Comparison of ENCODE assay signal across 20 cellular contexts in genomic region chrX:120857240-120857639, GRCh38. TPM values are rescaled to one million over a fixed set of nuclear protein-coding genes. Genes with fewer than 3 reads are reported as not detected.
DNase-seq lines count a peak whose midpoint lies in the region; ATAC-seq and TF ChIP-seq lines count a peak whose summit lies in the region.
"Had no signal": no experiment of that assay in that cellular context is flagged by ENCODE, and none has a peak within 500 bp of the region (broad histone marks: within the 10 kb centered on the region; RNA-seq: fewer than 3 reads in every experiment).

No MANE protein-coding gene starts in this region.

- DNase-seq in NCI-H82 (lab: John Stamatoyannopoulos, UW) (peak; percentile 15), NCI-H82 treated with DMSO at 0.1 percent for 48 hours (lab: John Stamatoyannopoulos, UW; ENCODE audit: unreplicated experiment) (no peak), HT-29 (ENCODE audit: low spot score) (peak; percentile 28), brain microvascular endothelial cell (no peak), neural progenitor cell (ENCODE audit: low spot score) (peak; percentile 4), NCI-H128 (lab: John Stamatoyannopoulos, UW; ENCODE audit: unreplicated experiment) (no peak), cerebellar nuclear complex (lab: John Stamatoyannopoulos, UW) (no peak)
- DNase-seq: activated effector memory CD4-positive, alpha-beta T cell treated with Interleukin-2 at 50 U/mL for 16 hours; aorta; CD8-positive, alpha-beta T cell; NCI-H1048; NCI-H524 treated with DMSO at 0.1 percent for 48 hours; small intestine; T-helper 9 cell had no signal

- peaks cover 9% of the 10 kb centered on the region for H3K9me3 Mint-ChIP-seq in neural progenitor cell
- H3K9me3 Mint-ChIP-seq: CD8-positive, alpha-beta T cell had no signal

- H3K4me1 Mint-ChIP-seq in neural progenitor cell = no peaks in the 10 kb centered on the region
- H3K4me1 Mint-ChIP-seq: mesothelial cell of epicardium had no signal

- no peak overlapping the region for H3K4me3 ChIP-seq in brain microvascular endothelial cell (ENCODE audit: low read depth, low read length)
- no peak overlapping the region for H3K4me3 ChIP-seq in neural progenitor cell
- H3K4me3 ChIP-seq: A549 had no signal

- no peaks in the 10 kb centered on the region for H3K9me3 ChIP-seq in neural progenitor cell (ENCODE audit: low read depth)
- H3K9me3 ChIP-seq: A549 had no signal

- TF ChIP-seq CTCF in brain microvascular endothelial cell (IDR thresholded peaks at IDR 0.05; ENCODE audit: low read depth, low read length, missing control alignments) (peak; percentile 34), neural progenitor cell (IDR thresholded peaks at IDR 0.05) (peak; percentile 37)

- H3K4me1 ChIP-seq in neural progenitor cell = no peaks in the 10 kb centered on the region
- H3K4me1 ChIP-seq: A549 had no signal

- H3K27ac ChIP-seq in brain microvascular endothelial cell (no peak overlapping the region), neural progenitor cell (no peak overlapping the region)
- H3K27ac ChIP-seq: A549 had no signal

- no peak overlapping the region for H3K4me2 ChIP-seq in neural progenitor cell
- H3K4me2 ChIP-seq: A549 had no signal

- no peaks in the 10 kb centered on the region for H3K79me2 ChIP-seq in neural progenitor cell (ENCODE audit: low read depth)

- H3K4me3 Mint-ChIP-seq in neural progenitor cell = no peak overlapping the region
- H3K4me3 Mint-ChIP-seq: CD8-positive, alpha-beta T cell; mesothelial cell of epicardium had no signal

- no peaks in the 10 kb centered on the region for H3F3A ChIP-seq in neural progenitor cell (ENCODE audit: low read depth)

- H3K27me3 ChIP-seq in brain microvascular endothelial cell (replicated peaks) (no peaks in the 10 kb centered on the region), neural progenitor cell (no peaks in the 10 kb centered on the region)

- H4K20me1 ChIP-seq in neural progenitor cell (ENCODE audit: low read depth) = no peaks in the 10 kb centered on the region

- no peak overlapping the region for H3K27ac Mint-ChIP-seq in neural progenitor cell
- H3K27ac Mint-ChIP-seq: CD8-positive, alpha-beta T cell; mesothelial cell of epicardium had no signal

- no peaks in the 10 kb centered on the region for H3K27me3 Mint-ChIP-seq in neural progenitor cell (ENCODE audit: insufficient read depth, low read depth)

- in situ Hi-C loops in brain microvascular endothelial cell (cut with HindIII; ENCODE audit: low pct_ligation_motif_present, low sequenced_read_pairs) = no loop called here

- no peak overlapping the region for H3K9ac ChIP-seq in neural progenitor cell

- no peak overlapping the region for H2AFZ ChIP-seq in neural progenitor cell (replicated peaks)

- H3K36me3 Mint-ChIP-seq in neural progenitor cell = no peaks in the 10 kb centered on the region
- H3K36me3 Mint-ChIP-seq: CD8-positive, alpha-beta T cell; mesothelial cell of epicardium had no signal

- H3K36me3 ChIP-seq in brain microvascular endothelial cell (replicated peaks) (no peaks in the 10 kb centered on the region), neural progenitor cell (no peaks in the 10 kb centered on the region)

- no peak for ATAC-seq in GM21526 (IDR thresholded peaks at IDR 0.05; ENCODE audit: low FRiP score, unreplicated experiment)
- ATAC-seq: A549; CD8-positive, alpha-beta T cell; Right ventricle myocardium inferior had no signal

RNA-seq across cellular contexts. Expression of gene CT47B1, which starts 18.4 kb away (rescaled TPM):
- not detected in 2 replicates for total RNA-seq in HT-29 (2014; rRNA removed; shearing (Covaris generic))
- total RNA-seq in neural progenitor cell (ENCODE audit: low replicate concordance) = not detected in 2 replicates
- total RNA-seq: aorta; CD8-positive, alpha-beta T cell; fibroblast of villous mesenchyme; mesothelial cell of epicardium; omental fat pad; Right ventricle myocardium inferior had no signal

Comparison
In these comparisons a context has a peak if more than half of its experiments do, and no peak if none do; other contexts are left out.
1. DNase-seq: peak in NCI-H82 (single experiment), HT-29 (single experiment) and neural progenitor cell (single experiment); none in NCI-H82 treated with DMSO at 0.1 percent for 48 hours (single experiment), brain microvascular endothelial cell (single experiment), NCI-H128 (single experiment) and cerebellar nuclear complex (0 of 2).